15 cellular contexts compared by ENCODE assay signal in the genomic region with DNA sequence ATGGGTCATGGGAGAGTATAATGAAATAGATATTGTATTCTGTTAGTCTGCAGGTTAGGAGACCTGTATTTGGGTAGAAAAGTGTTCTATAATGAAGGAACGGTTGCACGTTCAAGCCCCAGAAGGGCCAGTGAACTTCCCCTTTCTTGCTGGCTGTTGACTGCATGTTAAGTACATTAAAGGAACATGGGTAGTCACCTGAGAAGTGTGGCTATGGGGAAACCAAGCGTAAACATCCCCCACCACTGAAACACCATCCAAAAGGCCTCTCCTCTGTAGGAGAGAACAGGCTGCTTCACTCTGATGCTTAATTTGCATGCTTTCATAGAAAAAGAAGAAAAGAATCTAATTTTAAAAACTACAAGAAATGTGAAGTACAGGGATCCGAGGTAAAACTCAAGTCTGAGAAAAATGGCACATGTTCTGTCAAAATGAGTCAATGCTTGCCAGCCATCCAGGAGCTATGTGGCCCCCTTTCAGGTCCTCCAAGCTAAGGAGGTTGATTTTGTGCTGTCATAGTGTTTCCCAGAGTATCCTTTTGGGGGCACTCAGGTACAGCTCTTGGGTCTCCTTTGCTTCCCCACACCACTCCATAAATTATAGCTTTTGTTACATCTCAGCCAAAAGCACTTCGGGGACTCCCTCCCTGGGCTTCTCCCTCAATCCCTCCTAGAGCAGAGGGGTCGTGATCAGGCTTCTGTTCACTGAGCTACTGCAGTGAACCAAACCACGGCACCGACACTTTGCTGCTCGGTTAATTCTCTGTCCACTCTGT.
DNase-seq lines count a peak whose midpoint lies in the region; ATAC-seq and TF ChIP-seq lines count a peak whose summit lies in the region.
"Had no signal": no experiment of that assay in that cellular context is flagged by ENCODE, and none has a peak within 500 bp of the region (broad histone marks: within the 10 kb centered on the region; RNA-seq: fewer than 3 reads in every experiment).

No MANE protein-coding gene starts in this region.

- peaks cover 7 to 22% (median 10%) of the 10 kb centered on the region in 3 donors for H3K9me3 Mint-ChIP-seq in T-cell

- H3K36me3 Mint-ChIP-seq in T-cell, result peaks cover 3% of the 10 kb centered on the region

- no peak overlapping the region for H3K4me3 Mint-ChIP-seq in T-cell
- H3K4me3 Mint-ChIP-seq: effector memory CD8-positive, alpha-beta T cell; T-helper 17 cell had no signal

- peak overlapping the region; percentile 21 for H3K4me2 ChIP-seq in OCI-LY3 (ENCODE audit: low read length)

- no peaks in the 10 kb centered on the region for H3K79me2 ChIP-seq in OCI-LY3 (ENCODE audit: low read length)

- H2AFZ ChIP-seq in OCI-LY3 (ENCODE audit: low read depth, low read length), result no peak overlapping the region

- TF ChIP-seq CTCF in OCI-LY3 (IDR thresholded peaks at IDR 0.05; ENCODE audit: low read depth, low read length), result peak; percentile 27; the same call in 1 of the 2 replicates

- no peak overlapping the region for H3K9ac ChIP-seq in OCI-LY3 (ENCODE audit: low read length)

- H3K27ac ChIP-seq in OCI-LY3 (ENCODE audit: low read length), result no peak overlapping the region
- H3K27ac ChIP-seq: suprapubic skin had no signal

- no peaks in the 10 kb centered on the region for H4K20me1 ChIP-seq in OCI-LY3 (ENCODE audit: insufficient read depth, low read length)

- ATAC-seq in GM18868 (IDR thresholded peaks at IDR 0.05; ENCODE audit: unreplicated experiment), result peak; percentile 39
- ATAC-seq in T-cell (replicated peaks in 1 of 4), result no peak
- ATAC-seq: effector memory CD8-positive, alpha-beta T cell; Right ventricle myocardium inferior; T-helper 17 cell had no signal

- CTCF ChIA-PET in T-cell (lab: Charles Lee), result interaction anchor here in 1 of 2 donors (0.6 kb wide), 1 partner anchor 1572 kb away, joined by 3 read pairs; no protein-coding TSS in a partner anchor

- DNase-seq in D341Med (ENCODE audit: low spot score) (peak; percentile 48), left kidney (ENCODE audit: low read depth, low spot score) (peak; percentile 60), T-cell (no peak), GOT3 (lab: John Stamatoyannopoulos, UW) (no peak), SW 1271 (lab: John Stamatoyannopoulos, UW) (no peak)
- DNase-seq: activated gamma-delta T cell; cerebellar nuclear complex; effector memory CD8-positive, alpha-beta T cell; NCI-H774; stimulated activated CD4-positive, alpha-beta T cell treated with anti-CD3 and anti-CD28 coated beads, Interleukin-2, amount 100 ng/mL, for 24 hours; T-helper 17 cell had no signal

- peaks cover 6% of the 10 kb centered on the region; the same call in 1 of the 2 replicates for H3K9me3 ChIP-seq in OCI-LY3 (ENCODE audit: insufficient read depth, low read length)

- no peaks in the 10 kb centered on the region for H3K4me1 Mint-ChIP-seq in T-cell
- H3K4me1 Mint-ChIP-seq: T-helper 17 cell had no signal

- POLR2A ChIA-PET in T-cell (lab: Charles Lee), result no interaction called here

- H3K4me1 ChIP-seq in OCI-LY3 (ENCODE audit: low read length), result peaks cover 12% of the 10 kb centered on the region
- H3K4me1 ChIP-seq: suprapubic skin had no signal

- H3K27ac Mint-ChIP-seq in T-cell, result no peak overlapping the region
- H3K27ac Mint-ChIP-seq: effector memory CD8-positive, alpha-beta T cell; T-helper 17 cell had no signal

- H3K36me3 ChIP-seq in OCI-LY3 (replicated peaks; ENCODE audit: low read depth, low read length), result no peaks in the 10 kb centered on the region
- H3K36me3 ChIP-seq: suprapubic skin had no signal

- no peaks in the 10 kb centered on the region for H3K27me3 Mint-ChIP-seq in T-cell
- H3K27me3 Mint-ChIP-seq: effector memory CD8-positive, alpha-beta T cell; T-helper 17 cell had no signal

- no peaks in the 10 kb centered on the region; the same call in 1 of the 2 replicates for H3K27me3 ChIP-seq in OCI-LY3 (ENCODE audit: low read depth, low read length)
- H3K27me3 ChIP-seq: suprapubic skin had no signal

- H3K4me3 ChIP-seq in OCI-LY3 (ENCODE audit: low read length), result no peak overlapping the region
- H3K4me3 ChIP-seq: suprapubic skin had no signal

Comparison
In these comparisons a context has a peak if more than half of its experiments do, and no peak if none do; other contexts are left out.
1. DNase-seq: peak in D341Med (single experiment) and left kidney (single experiment); none in T-cell (0 of 34), GOT3 (single experiment) and SW 1271 (0 of 2).